ENCODE assay signal across 29 cellular contexts in genomic region chr5:112940670-112941069, GRCh38.
"Had no signal": no experiment of that assay in that cellular context is flagged by ENCODE, and none has a peak within 500 bp of the region (broad histone marks: within the 10 kb centered on the region; RNA-seq: fewer than 3 reads in every experiment).

No MANE protein-coding gene starts in this region.

- H3K4me1 ChIP-seq: ascending aorta, breast epithelium, colonic mucosa had no signal

- H3K27ac ChIP-seq: ascending aorta, breast epithelium, cardiac muscle cell, colonic mucosa, dorsolateral prefrontal cortex, WERI-Rb-1 had no signal

- FAIRE-seq: frontal cortex had no signal

- H3K36me3 ChIP-seq: ascending aorta, breast epithelium, cardiac muscle cell, colonic mucosa, WERI-Rb-1 had no signal

- ATAC-seq: activated CD4-positive, alpha-beta T cell treated with anti-CD3 and anti-CD28 coated beads for 36 hours; activated CD4-positive, CD25-positive, alpha-beta regulatory T cell treated with anti-CD3 and anti-CD28 coated beads, Interleukin-2, amount 50 U/mL, for 24 hours; activated CD8-positive, alpha-beta memory T cell treated with anti-CD3 and anti-CD28 coated beads, Interleukin-2, amount 10 ng/mL, durations not matched to agents 7 days and 5 days; activated CD8-positive, alpha-beta T cell treated with anti-CD3 and anti-CD28 coated beads, Interleukin-2, amount 10 ng/mL, durations not matched to agents 7 days and 5 days; esophagus mucosa; T-helper 17 cell had no signal

- H3K4me3 ChIP-seq: ascending aorta, breast epithelium, cardiac muscle cell, colonic mucosa, dorsolateral prefrontal cortex had no signal

- H3K27me3 ChIP-seq: ascending aorta, breast epithelium, cardiac muscle cell, colonic mucosa, dorsolateral prefrontal cortex had no signal

- H3K9me3 ChIP-seq: ascending aorta, breast epithelium, colonic mucosa had no signal

- DNase-seq: activated B cell treated with CpG ODN at 0.5 μM for 24 hours; activated CD4-positive, alpha-beta memory T cell treated with anti-CD3 and anti-CD28 coated beads for 36 hours; activated CD4-positive, alpha-beta T cell treated with anti-CD3 and anti-CD28 coated beads for 36 hours; activated CD4-positive, alpha-beta T cell treated with anti-CD3 and anti-CD28 coated beads, Interleukin-2, amount 10 ng/mL, durations not matched to agents 24 days and 14 days; activated CD8-positive, alpha-beta memory T cell treated with anti-CD3 and anti-CD28 coated beads, Interleukin-2, amount 10 ng/mL, durations not matched to agents 7 days and 5 days; activated CD8-positive, alpha-beta memory T cell treated with anti-CD3 and anti-CD28 coated beads, Interleukin-2, amount 50 U/mL, for 4 hours; activated CD8-positive, alpha-beta T cell treated with anti-CD3 and anti-CD28 coated beads, Interleukin-2, amount 10 ng/mL, durations not matched to agents 7 days and 5 days; activated effector memory CD4-positive, alpha-beta T cell treated with anti-CD3 and anti-CD28 coated beads, Interleukin-2, amount 50 U/mL, for 16 hours; activated naive CD4-positive, alpha-beta T cell treated with anti-CD3 and anti-CD28 coated beads for 36 hours; activated naive CD8-positive, alpha-beta T cell treated with anti-CD3 and anti-CD28 coated beads, Interleukin-2, amount 10 ng/mL, durations not matched to agents 7 days and 5 days; activated T-cell treated with anti-CD3 and anti-CD28 coated beads, Interleukin-2, amount 50 U/mL, for 1 hour; activated T-cell treated with anti-CD3 and anti-CD28 coated beads, Interleukin-2, amount 50 U/mL, for 48 hours; central memory CD4-positive, alpha-beta T cell; cerebellar nuclear complex; colonic mucosa; dorsolateral prefrontal cortex; effector memory CD4-positive, alpha-beta T cell; endodermal cell; foreskin fibroblast; head of caudate nucleus; T-helper 17 cell; T1000; WERI-Rb-1 had no signal
